ENCODE assay signal across 39 cellular contexts in genomic region chr5:175541264-175541663, GRCh38.
"Had no signal": no experiment of that assay in that cellular context is flagged by ENCODE, and none has a peak within 500 bp of the region (broad histone marks: within the 10 kb centered on the region; RNA-seq: fewer than 3 reads in every experiment).

No MANE protein-coding gene starts in this region.

- H3K9me3 ChIP-seq: adrenal gland, ascending aorta, breast epithelium had no signal

- FAIRE-seq: astrocyte, bronchial epithelial cell had no signal

- H3K4me1 Mint-ChIP-seq: activated T-helper 17 cell treated with anti-CD3 and anti-CD28 coated beads, Interleukin-2, amount 50 U/mL, for 72 hours; brain had no signal

- H3K4me3 Mint-ChIP-seq: activated naive CD4-positive, alpha-beta T cell treated with anti-CD3 and anti-CD28 coated beads for 36 hours; activated naive CD4-positive, alpha-beta T cell treated with anti-CD3 and anti-CD28 coated beads, Interleukin-2, amount 10 ng/mL, durations not matched to agents 7 days and 5 days; activated naive CD4-positive, alpha-beta T cell treated with anti-CD3 and anti-CD28 coated beads, Interleukin-2, amount 50 U/mL, for 24 hours; activated naive CD8-positive, alpha-beta T cell; activated naive CD8-positive, alpha-beta T cell treated with anti-CD3 and anti-CD28 coated beads for 36 hours; activated naive CD8-positive, alpha-beta T cell treated with anti-CD3 and anti-CD28 coated beads, Interleukin-2, amount 10 ng/mL, durations not matched to agents 7 days and 5 days; activated naive CD8-positive, alpha-beta T cell treated with anti-CD3 and anti-CD28 coated beads, Interleukin-2, amount 50 U/mL, for 24 hours; activated T-cell treated with anti-CD3 and anti-CD28 coated beads, Interleukin-2, amount 50 U/mL, for 24 hours; activated T-cell treated with anti-CD3 and anti-CD28 coated beads, Interleukin-2, amount 50 U/mL, for 4 hours; activated T-helper 17 cell treated with anti-CD3 and anti-CD28 coated beads, Interleukin-2, amount 50 U/mL, for 72 hours; brain; central memory CD8-positive, alpha-beta T cell had no signal

- H3K9me3 Mint-ChIP-seq: activated naive CD4-positive, alpha-beta T cell treated with anti-CD3 and anti-CD28 coated beads for 36 hours; activated naive CD4-positive, alpha-beta T cell treated with anti-CD3 and anti-CD28 coated beads, Interleukin-2, amount 10 ng/mL, durations not matched to agents 7 days and 5 days; activated naive CD4-positive, alpha-beta T cell treated with anti-CD3 and anti-CD28 coated beads, Interleukin-2, amount 50 U/mL, for 24 hours; activated naive CD8-positive, alpha-beta T cell treated with anti-CD3 and anti-CD28 coated beads, Interleukin-2, amount 10 ng/mL, durations not matched to agents 7 days and 5 days; activated T-cell treated with anti-CD3 and anti-CD28 coated beads, Interleukin-2, amount 50 U/mL, for 24 hours; activated T-helper 1 cell treated with anti-CD3 and anti-CD28 coated beads, Interleukin-12 subunit alpha, Interleukin-12 subunit beta, Interleukin-2, Interleukin-4 antibody, amounts not matched to agents 30 ng/mL and 10 ng/mL and 1 ng/mL, durations not matched to agents 14 hours and 24 hours and 36 hours; activated T-helper 17 cell treated with anti-CD3 and anti-CD28 coated beads, Interleukin-2, amount 50 U/mL, for 72 hours; activated T-helper 2 cell treated with anti-CD3 and anti-CD28 coated beads, Interferon-gamma antibody, Interleukin-2, Interleukin-4, amounts not matched to agents 10 μg/mL and 5 μg/mL and 100 μg/mL, durations not matched to agents 14 hours and 24 hours and 36 hours; brain; central memory CD8-positive, alpha-beta T cell had no signal

- H3K27ac Mint-ChIP-seq: activated naive CD4-positive, alpha-beta T cell treated with anti-CD3 and anti-CD28 coated beads for 36 hours; activated naive CD4-positive, alpha-beta T cell treated with anti-CD3 and anti-CD28 coated beads, Interleukin-2, amount 10 ng/mL, durations not matched to agents 7 days and 5 days; activated naive CD4-positive, alpha-beta T cell treated with anti-CD3 and anti-CD28 coated beads, Interleukin-2, amount 50 U/mL, for 24 hours; activated naive CD8-positive, alpha-beta T cell treated with anti-CD3 and anti-CD28 coated beads, Interleukin-2, amount 10 ng/mL, durations not matched to agents 7 days and 5 days; activated naive CD8-positive, alpha-beta T cell treated with anti-CD3 and anti-CD28 coated beads, Interleukin-2, amount 50 U/mL, for 24 hours; activated T-cell treated with anti-CD3 and anti-CD28 coated beads, Interleukin-2, amount 50 U/mL, for 72 hours; activated T-helper 17 cell treated with anti-CD3 and anti-CD28 coated beads, Interleukin-2, amount 50 U/mL, for 72 hours; activated T-helper 2 cell treated with anti-CD3 and anti-CD28 coated beads, Interferon-gamma antibody, Interleukin-2, Interleukin-4, amounts not matched to agents 10 μg/mL and 5 μg/mL and 100 μg/mL, durations not matched to agents 14 hours and 24 hours and 36 hours; brain had no signal

- DNase-seq: activated effector memory CD4-positive, alpha-beta T cell treated with anti-CD3 and anti-CD28 coated beads, Interleukin-2, amount 50 U/mL, for 16 hours; activated effector memory CD4-positive, alpha-beta T cell treated with Interleukin-2 at 50 U/mL for 16 hours; activated gamma-delta T cell; activated gamma-delta T cell treated with Interleukin-2 at 50 U/mL for 16 hours; activated naive CD4-positive, alpha-beta T cell; activated naive CD4-positive, alpha-beta T cell treated with anti-CD3 and anti-CD28 coated beads for 36 hours; activated naive CD4-positive, alpha-beta T cell treated with anti-CD3 and anti-CD28 coated beads, Interleukin-2, amount 10 ng/mL, durations not matched to agents 7 days and 5 days; activated naive CD4-positive, alpha-beta T cell treated with anti-CD3 and anti-CD28 coated beads, Interleukin-2, amount 50 U/mL, for 16 hours; activated naive CD4-positive, alpha-beta T cell treated with Interleukin-2 at 50 U/mL for 16 hours; activated naive CD8-positive, alpha-beta T cell treated with anti-CD3 and anti-CD28 coated beads for 36 hours; activated naive CD8-positive, alpha-beta T cell treated with anti-CD3 and anti-CD28 coated beads, Interleukin-2, amount 10 ng/mL, durations not matched to agents 7 days and 5 days; activated naive CD8-positive, alpha-beta T cell treated with anti-CD3 and anti-CD28 coated beads, Interleukin-2, amount 50 U/mL, for 24 hours; activated T-cell treated with anti-CD3 and anti-CD28 coated beads, Interleukin-2, amount 50 U/mL, for 24 hours; activated T-cell treated with anti-CD3 and anti-CD28 coated beads, Interleukin-2, amount 50 U/mL, for 4 hours; activated T-cell treated with anti-CD3 and anti-CD28 coated beads, Interleukin-2, amount 50 U/mL, for 48 hours; activated T-cell treated with anti-CD3 and anti-CD28 coated beads, Interleukin-2, amount 50 U/mL, for 72 hours; adrenal gland; amniotic stem cell; amygdala; anterior cingulate cortex; aorta; body of pancreas; brain microvascular endothelial cell; caudate nucleus; central memory CD4-positive, alpha-beta T cell; cerebellar nuclear complex had no signal

- H3K27me3 Mint-ChIP-seq: activated naive CD4-positive, alpha-beta T cell treated with anti-CD3 and anti-CD28 coated beads, Interleukin-2, amount 50 U/mL, for 24 hours; activated naive CD8-positive, alpha-beta T cell treated with anti-CD3 and anti-CD28 coated beads for 36 hours; activated naive CD8-positive, alpha-beta T cell treated with anti-CD3 and anti-CD28 coated beads, Interleukin-2, amount 50 U/mL, for 24 hours; activated T-cell treated with anti-CD3 and anti-CD28 coated beads, Interleukin-2, amount 50 U/mL, for 24 hours had no signal

- H3K4me1 ChIP-seq: ascending aorta, body of pancreas, breast epithelium had no signal

- H3K36me3 ChIP-seq: adrenal gland, ascending aorta, brain microvascular endothelial cell, breast epithelium, cardiac muscle cell had no signal

- H3K27me3 ChIP-seq: ascending aorta, brain microvascular endothelial cell, breast epithelium, cardiac muscle cell had no signal

- H3K36me3 Mint-ChIP-seq: activated naive CD4-positive, alpha-beta T cell treated with anti-CD3 and anti-CD28 coated beads, Interleukin-2, amount 10 ng/mL, durations not matched to agents 7 days and 5 days; activated naive CD4-positive, alpha-beta T cell treated with anti-CD3 and anti-CD28 coated beads, Interleukin-2, amount 50 U/mL, for 24 hours; activated naive CD4-positive, alpha-beta T cell treated with anti-CD3 and anti-CD28 coated beads, Interleukin-2, amount 50 U/mL, for 72 hours; activated naive CD8-positive, alpha-beta T cell; activated naive CD8-positive, alpha-beta T cell treated with anti-CD3 and anti-CD28 coated beads for 36 hours; activated naive CD8-positive, alpha-beta T cell treated with anti-CD3 and anti-CD28 coated beads, Interleukin-2, amount 10 ng/mL, durations not matched to agents 7 days and 5 days; brain had no signal

- H3K4me3 ChIP-seq: adrenal gland, ascending aorta, body of pancreas, breast epithelium, cardiac muscle cell had no signal

- H3K27ac ChIP-seq: adrenal gland, ascending aorta, body of pancreas, brain microvascular endothelial cell, breast epithelium, cardiac muscle cell had no signal
